7 cellular contexts compared by ENCODE assay signal in the genomic region with DNA sequence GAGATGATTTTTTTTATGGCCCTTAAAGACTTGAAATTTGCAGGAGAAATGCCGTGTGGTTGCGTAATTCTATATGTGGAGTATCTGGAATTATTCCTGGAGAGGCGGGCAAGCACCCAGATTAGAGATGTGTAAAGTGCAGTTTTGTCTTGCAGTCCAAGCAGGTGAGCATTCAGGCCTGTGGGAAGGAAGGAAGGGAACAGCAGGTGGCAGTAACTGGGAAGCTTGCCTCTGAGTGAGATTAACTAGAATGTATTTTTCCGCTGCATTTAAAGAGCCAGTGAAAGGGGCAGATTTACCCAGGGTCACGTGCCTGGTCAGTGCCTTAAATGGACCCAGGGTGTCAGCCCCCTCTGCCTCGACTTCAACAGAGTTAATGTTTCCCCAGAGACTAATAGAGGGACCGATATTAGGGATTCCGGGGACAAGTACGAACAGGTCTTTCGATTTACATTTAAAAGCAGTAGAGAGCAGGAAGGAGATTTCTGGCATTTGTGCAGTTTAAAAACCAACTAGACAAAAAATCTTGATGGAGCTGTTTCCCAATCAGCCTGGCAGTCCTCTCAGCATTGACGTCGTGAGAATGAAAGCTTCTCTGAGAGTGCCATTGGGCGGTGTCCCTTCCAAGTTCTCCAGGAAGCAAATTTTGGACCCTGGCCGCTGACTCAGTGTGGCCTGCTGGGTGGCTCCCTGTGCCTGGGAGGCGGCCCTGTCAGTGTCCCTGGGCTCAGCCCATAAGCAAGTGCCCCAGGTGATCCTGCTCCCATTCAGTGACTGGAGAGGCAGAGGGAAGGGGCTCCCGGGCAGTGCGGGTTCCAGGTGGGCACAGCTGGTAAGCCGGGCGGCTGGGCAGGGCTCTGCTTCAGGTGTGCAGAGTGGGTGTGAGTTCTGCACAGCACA. TPM values are rescaled to one million over a fixed set of nuclear protein-coding genes. Genes with fewer than 3 reads are reported as not detected.
A peak's percentile ranks its signal among the peaks of the same experiment; 100 is the strongest.
DNase-seq lines count a peak whose midpoint lies in the region; ATAC-seq, FAIRE-seq and TF ChIP-seq lines count a peak whose summit lies in the region.

No MANE protein-coding gene starts in this region.

- H3K4me2 ChIP-seq in HCT116 (ENCODE audit: low read length) (peak overlapping the region; percentile 60), SK-N-SH (no peak overlapping the region)

- H3K4me1 ChIP-seq in HCT116 (ENCODE audit: control insufficient read depth in 1 of 2, insufficient read depth in 2 of 2, low read length in 2 of 2) (peaks cover 26 to 50% of the 10 kb centered on the region in 2 experiments), SK-N-SH (ENCODE audit: control insufficient read depth in 1 of 2, insufficient read depth in 2 of 2, low read depth in 1 of 2, low read length in 1 of 2) (peaks cover 0 to 6% of the 10 kb centered on the region in 2 experiments; a peak in 2 of 4 replicates), pancreas (peaks cover 28 to 55% (median 49%) of the 10 kb centered on the region in 3 donors)

- H3K9me3 ChIP-seq in HCT116 (ENCODE audit: control insufficient read depth in 1 of 2, insufficient read depth in 1 of 2, low read depth in 1 of 2, low read length in 2 of 2) (no peaks in the 10 kb centered on the region), SK-N-SH (no peaks in the 10 kb centered on the region), pancreas (no peaks in the 10 kb centered on the region)

- H4K20me1 ChIP-seq in HCT116 (ENCODE audit: insufficient read depth) (no peaks in the 10 kb centered on the region), SK-N-SH (ENCODE audit: insufficient read depth) (no peaks in the 10 kb centered on the region)

- TF ChIP-seq RAD21 in HCT116 (IDR thresholded peaks at IDR 0.05; ENCODE audit: low read depth) (peak; percentile 64), SK-N-SH (IDR thresholded peaks at IDR 0.05; ENCODE audit: low read length) (peak; percentile 46)

- no TSS peak for BruUV-seq in HCT116 (replicated peaks; lab: Mats Ljungman, UMichigan)

- RAD21 ChIA-PET in HCT116 (lab: Charles Lee; ENCODE audit: low non-redundant PET in 1 of 2, low total read pairs in 2 of 2, uncharacterized antibody in 2 of 2, unreplicated experiment in 2 of 2), result interaction anchor here (0.6 to 1.7 kb wide), 3 partner anchors 12 to 106 kb away, joined by 3 to 7 read pairs (median 6); no protein-coding TSS in a partner anchor

- FAIRE-seq in pancreas (lab: Jason Lieb, UNC), result no peak

- TF ChIP-seq CTCF in HCT116 (IDR thresholded peaks at IDR 0.05 in 2 of 3, conservative IDR thresholded peaks at IDR 0.05 in 1 of 3; ENCODE audit: borderline replicate concordance in 1 of 3, insufficient read depth in 1 of 3, low read depth in 2 of 3, low read length in 2 of 3), result peak; percentile 56 to 70 (median 66); a peak in 5 of 6 replicates
- peak; percentile 41 for TF ChIP-seq CTCF in SK-N-SH (IDR thresholded peaks at IDR 0.05)
- TF ChIP-seq CTCF in glutamatergic neuron (IDR thresholded peaks at IDR 0.05; ENCODE audit: partially characterized antibody, unreplicated experiment), result no peak
- TF ChIP-seq CTCF in pancreas (IDR thresholded peaks at IDR 0.05), result peak in 2 of 4 donors; percentile 19 to 30

- H3K79me2 ChIP-seq in HCT116 (ENCODE audit: insufficient read depth, low read length) (no peaks in the 10 kb centered on the region), SK-N-SH (ENCODE audit: insufficient read depth) (no peaks in the 10 kb centered on the region)

- H3K4me3 ChIP-seq in HCT116 (replicated peaks in 1 of 2; ENCODE audit: low read depth in 1 of 2, low read length in 2 of 2), result peak overlapping the region; percentile 32 to 36
- no peak overlapping the region for H3K4me3 ChIP-seq in SK-N-SH (ENCODE audit: low read depth in 2 of 2, low read length in 1 of 2)
- H3K4me3 ChIP-seq in pancreas, result peak overlapping the region; percentile 6 to 60 (median 42)

- H2AFZ ChIP-seq in HCT116 (ENCODE audit: low read depth, low read length, poor library complexity, severe bottlenecking) (no peak overlapping the region), SK-N-SH (ENCODE audit: low read depth) (no peak overlapping the region)

- H3K36me3 ChIP-seq in HCT116 (ENCODE audit: control insufficient read depth in 1 of 2, insufficient read depth in 2 of 2, low read length in 2 of 2) (no peaks in the 10 kb centered on the region), SK-N-SH (replicated peaks in 1 of 2; ENCODE audit: control insufficient read depth in 1 of 2, insufficient read depth in 2 of 2, low read length in 1 of 2) (no peaks in the 10 kb centered on the region), pancreas (no peaks in the 10 kb centered on the region)

- peaks cover 78% of the 10 kb centered on the region for H3K4me1 Mint-ChIP-seq in glutamatergic neuron (ENCODE audit: low read depth, unreplicated experiment)
- H3K4me1 Mint-ChIP-seq in activated CD4-positive, alpha-beta T cell treated with anti-CD3 and anti-CD28 coated beads, Interleukin-2, amount 10 ng/mL, durations not matched to agents 7 days and 5 days, result peaks cover 5% of the 10 kb centered on the region

- H3K27me3 Mint-ChIP-seq in glutamatergic neuron (ENCODE audit: unreplicated experiment), result peaks cover 25% of the 10 kb centered on the region
- no peaks in the 10 kb centered on the region for H3K27me3 Mint-ChIP-seq in activated CD4-positive, alpha-beta T cell treated with anti-CD3 and anti-CD28 coated beads, Interleukin-2, amount 10 ng/mL, durations not matched to agents 7 days and 5 days

- H3K36me3 Mint-ChIP-seq in glutamatergic neuron (ENCODE audit: unreplicated experiment), result no peaks in the 10 kb centered on the region
- H3K36me3 Mint-ChIP-seq in activated CD4-positive, alpha-beta T cell treated with anti-CD3 and anti-CD28 coated beads, Interleukin-2, amount 10 ng/mL, durations not matched to agents 7 days and 5 days (ENCODE audit: low read depth), result peaks cover 16% of the 10 kb centered on the region

- DNase-seq in HCT116 (ENCODE audit: low read depth, low spot score) (peak; percentile 51), SK-N-SH (no peak), glutamatergic neuron (no peak), pancreas (peak; percentile 81 to 92 (median 90)), hepatic stellate cell (ENCODE audit: low spot score) (no peak)
- no peak for DNase-seq in stimulated activated CD4-positive, alpha-beta T cell treated with anti-CD3 and anti-CD28 coated beads, Interleukin-4, amount 100 ng/mL, for 4 hours
- DNase-seq in activated CD4-positive, alpha-beta T cell treated with anti-CD3 and anti-CD28 coated beads, Interleukin-2, amount 10 ng/mL, durations not matched to agents 7 days and 5 days, result no peak

- H3F3A ChIP-seq in SK-N-SH (replicated peaks; ENCODE audit: insufficient read depth), result no peaks in the 10 kb centered on the region

- H3K27me3 ChIP-seq in HCT116 (ENCODE audit: insufficient read depth, low read length) (no peaks in the 10 kb centered on the region), SK-N-SH (ENCODE audit: insufficient read depth) (no peaks in the 10 kb centered on the region), pancreas (no peaks in the 10 kb centered on the region)

- TF ChIP-seq EP300 in SK-N-SH (IDR thresholded peaks at IDR 0.05; ENCODE audit: borderline replicate concordance in 1 of 2, low read depth in 1 of 2, low read length in 1 of 2), result no peak

- peak; percentile 87 for ATAC-seq in HCT116
- peak; percentile 71 to 81 (median 79) for ATAC-seq in pancreas

- H3K27ac ChIP-seq in HCT116 (ENCODE audit: low read depth, low read length) (peak overlapping the region; percentile 31), SK-N-SH (ENCODE audit: low read depth in 2 of 2, low read length in 1 of 2) (no peak overlapping the region), pancreas (peak overlapping the region; percentile 79 to 97 (median 93))

- POLR2A ChIA-PET in HCT116 (lab: Charles Lee), result no interaction called here
- POLR2A ChIA-PET in SK-N-SH (lab: Yijun Ruan, JAX), result no interaction called here
- POLR2A ChIA-PET in activated CD4-positive, alpha-beta T cell treated with anti-CD3 and anti-CD28 coated beads, Interleukin-2, amount 10 ng/mL, durations not matched to agents 7 days and 5 days (lab: Charles Lee), result no interaction called here

- H3K9ac ChIP-seq in HCT116 (ENCODE audit: low read length) (peak overlapping the region; percentile 15), SK-N-SH (no peak overlapping the region)

- CTCF ChIA-PET in HCT116 (lab: Charles Lee), result interaction anchor here (0.6 to 2.1 kb wide), 11 partner anchors 32 to 258 kb away, joined by 3 to 15 read pairs (median 3); a partner anchor contains a TSS
- CTCF ChIA-PET in SK-N-SH (lab: Yijun Ruan, JAX), result interaction anchor here (0.6 to 3.4 kb wide), 11 partner anchors 8 to 140 kb away, joined by 3 to 28 read pairs (median 3); no protein-coding TSS in a partner anchor
- CTCF ChIA-PET in activated CD4-positive, alpha-beta T cell treated with anti-CD3 and anti-CD28 coated beads, Interleukin-2, amount 10 ng/mL, durations not matched to agents 7 days and 5 days (lab: Charles Lee), result interaction anchor here (0.6 to 2.2 kb wide), 2 partner anchors 24 to 52 kb away, joined by 3 to 5 read pairs; no protein-coding TSS in a partner anchor

- no peak for TF ChIP-seq POLR2A in HCT116 (IDR thresholded peaks at IDR 0.05; ENCODE audit: borderline replicate concordance, extremely low read depth, insufficient read depth, insufficient read length)

- peak overlapping the region; percentile 87 for H3K27ac Mint-ChIP-seq in glutamatergic neuron (ENCODE audit: unreplicated experiment)
- H3K27ac Mint-ChIP-seq in activated CD4-positive, alpha-beta T cell treated with anti-CD3 and anti-CD28 coated beads, Interleukin-2, amount 10 ng/mL, durations not matched to agents 7 days and 5 days, result no peak overlapping the region

- H3K9me3 Mint-ChIP-seq in glutamatergic neuron (ENCODE audit: unreplicated experiment), result peaks cover 26% of the 10 kb centered on the region
- peaks cover 6% of the 10 kb centered on the region for H3K9me3 Mint-ChIP-seq in activated CD4-positive, alpha-beta T cell treated with anti-CD3 and anti-CD28 coated beads, Interleukin-2, amount 10 ng/mL, durations not matched to agents 7 days and 5 days

- intact Hi-C loops in HCT116 (cut with micrococcal nuclease) (loop anchor here (1.0 to 5.0 kb wide), 2 partner anchors 58 to 107 kb away; no protein-coding TSS in a partner anchor), pancreas (cut with DNase I) (no loop called here)

- H3K9me2 ChIP-seq in HCT116 (ENCODE audit: insufficient read depth) (no peaks in the 10 kb centered on the region), SK-N-SH (no peaks in the 10 kb centered on the region)

- 77% methylated on average over 13 of the region's 19 CpGs for WGBS in SK-N-SH (ENCODE audit: low lambda C conversion rate)
- WGBS in pancreas, 2 donors, result 9 to 12% methylated on average over 19 of the region's 19 CpGs

- H3K4me3 Mint-ChIP-seq in glutamatergic neuron (ENCODE audit: unreplicated experiment), result peak overlapping the region; percentile 77
- H3K4me3 Mint-ChIP-seq in activated CD4-positive, alpha-beta T cell treated with anti-CD3 and anti-CD28 coated beads, Interleukin-2, amount 10 ng/mL, durations not matched to agents 7 days and 5 days, result no peak overlapping the region

RNA-seq across cellular contexts. Expression of a gene that starts 38.2 kb away (rescaled TPM):
- total RNA-seq in HCT116 (2021; ENCODE audit: unreplicated experiment), result 16.5 TPM
- polyA plus RNA-seq in HCT116 (2012), result 15.3 and 18.7 TPM in 2 replicates
- 7.5 and 7.9 TPM in 2 replicates for polyA plus RNA-seq in SK-N-SH (2012; rRNA removed)
- polyA plus RNA-seq in SK-N-SH (2012; cell fraction: cytosol; rRNA removed), result 3.9 and 5.3 TPM in 2 replicates
- 34.1 and 47.2 TPM in 2 replicates for polyA plus RNA-seq in SK-N-SH (2012; cell fraction: nucleus; rRNA removed)
- total RNA-seq in glutamatergic neuron (ENCODE audit: unreplicated experiment), result 203 TPM
- 100 to 1,000 TPM in 4 of 6 donors, 10 to 100 TPM in 2; 68.2 to 134 (median 103) TPM for total RNA-seq in pancreas
- polyA plus RNA-seq in pancreas, result 100 to 1,000 TPM in 1 of 2 donors, 10 to 100 TPM in 1; 98.3 to 139 TPM
- total RNA-seq in activated CD4-positive, alpha-beta T cell treated with anti-CD3 and anti-CD28 coated beads, Interleukin-2, amount 10 ng/mL, durations not matched to agents 7 days and 5 days, result 10 to 100 TPM; 43.1 to 45.7 TPM

Comparison
In these comparisons a context has a peak if more than half of its experiments do, and no peak if none do; other contexts are left out.
1. DNase-seq: peak in HCT116 (single experiment) and pancreas (6 of 6); none in SK-N-SH (single experiment), glutamatergic neuron (single experiment), stimulated activated CD4-positive, alpha-beta T cell treated with anti-CD3 and anti-CD28 coated beads, Interleukin-4, amount 100 ng/mL, for 4 hours (0 of 2), hepatic stellate cell (single experiment) and activated CD4-positive, alpha-beta T cell treated with anti-CD3 and anti-CD28 coated beads, Interleukin-2, amount 10 ng/mL, durations not matched to agents 7 days and 5 days (single experiment).
2. H3K27ac ChIP-seq: peak in HCT116 (single experiment) and pancreas (4 of 4); none in SK-N-SH (0 of 2).
3. H3K4me3 ChIP-seq: peak in HCT116 (2 of 2) and pancreas (4 of 4); none in SK-N-SH (0 of 2).